23 cellular contexts compared by ENCODE assay signal in genomic region chr13:80374453-80374852, GRCh38. TPM values are rescaled to one million over a fixed set of nuclear protein-coding genes. Genes with fewer than 3 reads are reported as not detected.
DNase-seq lines count a peak whose midpoint lies in the region; ATAC-seq and TF ChIP-seq lines count a peak whose summit lies in the region.
"Had no signal": no experiment of that assay in that cellular context is flagged by ENCODE, and none has a peak within 500 bp of the region (broad histone marks: within the 10 kb centered on the region; RNA-seq: fewer than 3 reads in every experiment).

No MANE protein-coding gene starts in this region.

- H3K27ac ChIP-seq in left ventricle myocardium inferior (replicated peaks) (peak overlapping the region; percentile 68), rectal smooth muscle tissue (ENCODE audit: low read depth, low read length) (peak overlapping the region; percentile 4), dorsolateral prefrontal cortex (no peak overlapping the region), PC-3 (ENCODE audit: low read length) (no peak overlapping the region)
- H3K27ac ChIP-seq: prostate gland had no signal

- no peaks in the 10 kb centered on the region for H3K9me3 Mint-ChIP-seq in chondrocyte (ENCODE audit: low read depth)
- H3K9me3 Mint-ChIP-seq: activated CD8-positive, alpha-beta T cell treated with anti-CD3 and anti-CD28 coated beads for 36 hours; activated naive CD8-positive, alpha-beta T cell treated with anti-CD3 and anti-CD28 coated beads, Interleukin-2, amount 50 U/mL, for 24 hours; brain; type B pancreatic cell had no signal

- no peaks in the 10 kb centered on the region for H3K36me3 Mint-ChIP-seq in chondrocyte (ENCODE audit: low read depth)
- H3K36me3 Mint-ChIP-seq: brain, CD14-positive monocyte, type B pancreatic cell had no signal

- DNase-seq in chondrocyte (ENCODE audit: low spot score) (no peak), left ventricle myocardium inferior (peak; percentile 75), dorsolateral prefrontal cortex (no peak), activated gamma-delta T cell treated with Interleukin-2 at 50 U/mL for 16 hours (no peak), PC-3 (no peak)
- DNase-seq: activated CD4-positive, alpha-beta T cell treated with anti-CD3 and anti-CD28 coated beads for 1 hour; activated CD8-positive, alpha-beta T cell treated with anti-CD3 and anti-CD28 coated beads for 36 hours; activated naive CD8-positive, alpha-beta T cell treated with anti-CD3 and anti-CD28 coated beads, Interleukin-2, amount 50 U/mL, for 24 hours; DND-41; effector CD4-positive, alpha-beta T cell; MG63; NCI-H2081; NCI-H226; NCI-H69; stimulated activated CD4-positive, alpha-beta T cell treated with anti-CD3 and anti-CD28 coated beads, Interleukin-2, amount 100 ng/mL, for 24 hours; stomach; T-helper 17 cell had no signal

- no peak overlapping the region for H2AFZ ChIP-seq in PC-3 (ENCODE audit: low read length)

- H3K4me2 ChIP-seq in PC-3 (ENCODE audit: low read length) = no peak overlapping the region

- H3K36me3 ChIP-seq in left ventricle myocardium inferior (no peaks in the 10 kb centered on the region), rectal smooth muscle tissue (ENCODE audit: control insufficient read depth, insufficient read depth, low read length) (no peaks in the 10 kb centered on the region), PC-3 (ENCODE audit: low read depth, low read length) (no peaks in the 10 kb centered on the region)
- H3K36me3 ChIP-seq: MG63, prostate gland, stomach had no signal

- no peaks in the 10 kb centered on the region for H3K27me3 Mint-ChIP-seq in chondrocyte (ENCODE audit: low read depth)
- H3K27me3 Mint-ChIP-seq: activated CD8-positive, alpha-beta T cell treated with anti-CD3 and anti-CD28 coated beads for 36 hours; activated naive CD8-positive, alpha-beta T cell treated with anti-CD3 and anti-CD28 coated beads, Interleukin-2, amount 50 U/mL, for 24 hours; brain; T-helper 17 cell; type B pancreatic cell had no signal

- peak overlapping the region; percentile 24 for H3K27ac Mint-ChIP-seq in chondrocyte (ENCODE audit: unreplicated experiment)
- H3K27ac Mint-ChIP-seq: activated CD8-positive, alpha-beta T cell treated with anti-CD3 and anti-CD28 coated beads for 36 hours; activated naive CD8-positive, alpha-beta T cell treated with anti-CD3 and anti-CD28 coated beads, Interleukin-2, amount 50 U/mL, for 24 hours; CD14-positive monocyte; T-helper 17 cell; type B pancreatic cell had no signal

- H3K4me3 ChIP-seq in left ventricle myocardium inferior (no peak overlapping the region), rectal smooth muscle tissue (ENCODE audit: low read length) (no peak overlapping the region), dorsolateral prefrontal cortex (no peak overlapping the region), PC-3 (ENCODE audit: low read length) (no peak overlapping the region)
- H3K4me3 ChIP-seq: MG63, prostate gland, stomach had no signal

- H4K20me1 ChIP-seq in PC-3 (ENCODE audit: low read length) = no peaks in the 10 kb centered on the region

- no peak overlapping the region for H3K4me3 Mint-ChIP-seq in chondrocyte (ENCODE audit: unreplicated experiment)
- H3K4me3 Mint-ChIP-seq: activated CD8-positive, alpha-beta T cell treated with anti-CD3 and anti-CD28 coated beads for 36 hours; activated naive CD8-positive, alpha-beta T cell treated with anti-CD3 and anti-CD28 coated beads, Interleukin-2, amount 50 U/mL, for 24 hours; brain; CD14-positive monocyte; T-helper 17 cell; type B pancreatic cell had no signal

- no TSS peak for BruUV-seq in PC-3 (replicated peaks; lab: Mats Ljungman, UMichigan)

- H3K4me1 Mint-ChIP-seq in chondrocyte (ENCODE audit: low read depth) = peaks cover 18% of the 10 kb centered on the region
- H3K4me1 Mint-ChIP-seq: activated naive CD8-positive, alpha-beta T cell treated with anti-CD3 and anti-CD28 coated beads, Interleukin-2, amount 50 U/mL, for 24 hours; brain; CD14-positive monocyte; T-helper 17 cell had no signal

- intact Hi-C loops in left ventricle myocardium inferior (cut with micrococcal nuclease) (no loop called here), dorsolateral prefrontal cortex (cut with DNase I) (no loop called here), PC-3 (cut with micrococcal nuclease) (no loop called here)

- H3F3A ChIP-seq in PC-3 (ENCODE audit: low read length, unreplicated experiment) = no peaks in the 10 kb centered on the region

- H3K4me1 ChIP-seq in left ventricle myocardium inferior (no peaks in the 10 kb centered on the region), rectal smooth muscle tissue (ENCODE audit: control insufficient read depth, insufficient read depth, low read length) (no peaks in the 10 kb centered on the region), PC-3 (ENCODE audit: insufficient read depth, low read length) (peaks cover under 1% of the 10 kb centered on the region; the same call in 1 of the 2 replicates)
- H3K4me1 ChIP-seq: prostate gland, stomach had no signal

- TF ChIP-seq CTCF in chondrocyte (IDR thresholded peaks at IDR 0.05) = no peak
- no peak for TF ChIP-seq CTCF in left ventricle myocardium inferior (IDR thresholded peaks at IDR 0.05; ENCODE audit: borderline replicate concordance)
- no peak for TF ChIP-seq CTCF in dorsolateral prefrontal cortex (IDR thresholded peaks at IDR 0.05 in 54 of 56, conservative IDR thresholded peaks at IDR 0.05 in 2 of 56; ENCODE audit: low read depth in 1 of 56, partially characterized antibody in 56 of 56)
- TF ChIP-seq CTCF in PC-3 (conservative IDR thresholded peaks at IDR 0.05; ENCODE audit: low read depth, low read length) = no peak

- no peaks in the 10 kb centered on the region for H3K79me2 ChIP-seq in PC-3 (ENCODE audit: low read length)

- no peaks in the 10 kb centered on the region for H3K9me2 ChIP-seq in PC-3 (replicated peaks; ENCODE audit: low read length)

- CTCF ChIA-PET in PC-3 (lab: Charles Lee) = no interaction called here

- POLR2A ChIA-PET in PC-3 (lab: Charles Lee; ENCODE audit: unreplicated experiment) = no interaction called here

- H3K9ac ChIP-seq in rectal smooth muscle tissue (ENCODE audit: low read length) (no peak overlapping the region), PC-3 (ENCODE audit: low read length) (no peak overlapping the region)

- H3K27me3 ChIP-seq in left ventricle myocardium inferior (ENCODE audit: low read depth) (no peaks in the 10 kb centered on the region), rectal smooth muscle tissue (ENCODE audit: control insufficient read depth, insufficient read depth, low read length) (no peaks in the 10 kb centered on the region), dorsolateral prefrontal cortex (no peaks in the 10 kb centered on the region), PC-3 (ENCODE audit: low read length) (no peaks in the 10 kb centered on the region)
- H3K27me3 ChIP-seq: MG63, stomach had no signal

- H3K9me3 ChIP-seq in left ventricle myocardium inferior (replicated peaks) = no peaks in the 10 kb centered on the region
- H3K9me3 ChIP-seq in PC-3 (ENCODE audit: low read length) = no peaks in the 10 kb centered on the region
- H3K9me3 ChIP-seq: MG63, prostate gland, stomach had no signal

- ATAC-seq in PC-3 = no peak
- no peak for ATAC-seq in activated CD4-positive, CD25-positive, alpha-beta regulatory T cell treated with anti-CD3 and anti-CD28 coated beads, Interleukin-2, amount 50 U/mL, for 24 hours
- ATAC-seq: activated CD8-positive, alpha-beta T cell treated with anti-CD3 and anti-CD28 coated beads for 36 hours; activated naive CD8-positive, alpha-beta T cell treated with anti-CD3 and anti-CD28 coated beads, Interleukin-2, amount 50 U/mL, for 24 hours; T-helper 17 cell had no signal

RNA-seq across cellular contexts. Expression of gene SPRY2, which starts 33.5 kb away (rescaled TPM):
- total RNA-seq in chondrocyte (10.5 to 14.8 TPM (median 11.2 TPM) in 3 replicates), left ventricle myocardium inferior (34.6 TPM), dorsolateral prefrontal cortex (10 to 100 TPM; 32.1 to 76.2 (median 48.1) TPM), PC-3 (2014; rRNA removed) (16.5 and 19.0 TPM in 2 replicates)

Comparison
In these comparisons a context has a peak if more than half of its experiments do, and no peak if none do; other contexts are left out.
1. H3K27ac ChIP-seq: peak in left ventricle myocardium inferior (single experiment) and rectal smooth muscle tissue (single experiment); none in dorsolateral prefrontal cortex (0 of 59) and PC-3 (single experiment).